Comparison of ENCODE assay signal across 9 cellular contexts in the genomic region with DNA sequence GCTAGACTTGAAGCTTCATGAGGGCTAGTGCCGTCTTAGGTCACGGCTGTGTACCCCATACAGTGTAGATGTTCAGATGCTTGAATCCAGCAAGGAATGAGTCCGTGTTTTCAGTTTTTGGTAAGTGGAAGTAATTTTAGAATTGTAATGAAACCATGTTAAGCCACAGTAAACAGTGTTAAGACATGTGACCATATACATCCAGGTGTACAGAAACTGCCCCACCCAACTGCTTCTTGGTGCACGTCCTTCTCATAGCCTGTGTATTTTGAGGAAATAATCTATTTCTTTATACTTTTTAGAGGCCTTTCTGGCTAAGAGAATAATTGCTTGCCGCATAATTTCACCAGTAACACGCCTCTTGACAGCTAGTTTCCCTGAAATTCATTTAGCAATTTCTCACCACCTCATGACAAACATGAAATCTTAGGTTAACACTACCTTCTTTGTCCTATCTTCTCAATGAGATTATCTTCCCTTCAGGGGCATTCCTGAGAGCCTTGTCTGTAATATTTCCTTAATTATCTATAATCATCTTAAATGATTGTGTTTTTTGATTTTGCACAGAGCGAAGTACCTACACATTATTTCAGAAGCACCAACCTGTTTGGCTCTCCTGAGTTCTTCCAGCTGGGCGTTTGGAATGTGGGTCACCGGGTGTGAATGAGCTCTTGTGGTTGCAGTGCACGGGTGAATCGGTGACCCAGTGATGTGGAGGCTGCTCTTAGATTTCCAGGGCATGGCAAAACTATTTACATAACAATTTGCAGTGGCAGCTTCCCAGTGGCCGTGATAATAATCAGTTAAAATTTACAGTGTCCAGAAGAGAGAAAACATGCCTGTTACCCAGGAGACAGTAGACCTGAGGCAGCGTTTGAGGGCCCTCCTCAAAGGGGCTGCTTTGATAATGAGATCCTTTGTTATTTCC. TPM values are rescaled to one million over a fixed set of nuclear protein-coding genes. Genes with fewer than 3 reads are reported as not detected.
DNase-seq lines count a peak whose midpoint lies in the region; ATAC-seq and TF ChIP-seq lines count a peak whose summit lies in the region.
"Had no signal": no experiment of that assay in that cellular context is flagged by ENCODE, and none has a peak within 500 bp of the region (broad histone marks: within the 10 kb centered on the region; RNA-seq: fewer than 3 reads in every experiment).

No MANE protein-coding gene starts in this region.

- H3K27me3 Mint-ChIP-seq in endodermal cell (ENCODE audit: insufficient read depth), result no peaks in the 10 kb centered on the region

- H3K27ac Mint-ChIP-seq in endodermal cell, result peak overlapping the region; percentile 80

- no peaks in the 10 kb centered on the region for H3K9me3 Mint-ChIP-seq in endodermal cell

- H3K4me1 Mint-ChIP-seq in endodermal cell, result peaks cover 32% of the 10 kb centered on the region

- no peak overlapping the region for H3K4me3 Mint-ChIP-seq in endodermal cell

- peak; percentile 14 to 56 for DNase-seq in NCI-H187 (lab: John Stamatoyannopoulos, UW)
- no peak for DNase-seq in endodermal cell
- peak; percentile 43 for DNase-seq in sciatic nerve (ENCODE audit: low spot score)
- no peak for DNase-seq in AG08396 (ENCODE audit: low spot score)
- DNase-seq: activated CD4-positive, CD25-positive, alpha-beta regulatory T cell; NCI-H1694 had no signal

- H3K36me3 Mint-ChIP-seq in endodermal cell (ENCODE audit: low read depth), result peaks cover 32% of the 10 kb centered on the region

- H3K4me1 ChIP-seq in endodermal cell (ENCODE audit: control insufficient read depth, insufficient read depth, low read length), result peaks cover 10% of the 10 kb centered on the region

- 89 to 93% methylated on average over 10 to 13 of the region's 13 CpGs for WGBS in endodermal cell (ENCODE audit: insufficient coverage in 1 of 2, insufficient read length in 1 of 2), 2 experiments

- H3K36me3 ChIP-seq in endodermal cell (ENCODE audit: control insufficient read depth, insufficient read depth, low read length), result peaks cover 39% of the 10 kb centered on the region

- ATAC-seq in GM21447 (IDR thresholded peaks at IDR 0.05; ENCODE audit: unreplicated experiment) (peak; percentile 56), sciatic nerve (no peak), GM18858 (IDR thresholded peaks at IDR 0.05; ENCODE audit: unreplicated experiment) (no peak), GM19455 (IDR thresholded peaks at IDR 0.05; ENCODE audit: unreplicated experiment) (no peak)

- TF ChIP-seq CTCF in endodermal cell (conservative IDR thresholded peaks at IDR 0.05), result no peak

- H3K4me3 ChIP-seq in endodermal cell (ENCODE audit: low read length), result no peak overlapping the region

- intact Hi-C loops in sciatic nerve (cut with DNase I), result no loop called here

- H3K9me3 ChIP-seq in endodermal cell (ENCODE audit: control insufficient read depth, low read length), result no peaks in the 10 kb centered on the region

- H3K9ac ChIP-seq in endodermal cell (ENCODE audit: extremely low read depth, low read length, poor library complexity, severe bottlenecking), result no peak overlapping the region

- peak overlapping the region; percentile 29 for H3K27ac ChIP-seq in endodermal cell (ENCODE audit: low read depth, low read length)

- H3K27me3 ChIP-seq in endodermal cell (ENCODE audit: control insufficient read depth, insufficient read depth, low read length, poor library complexity, severe bottlenecking), result no peaks in the 10 kb centered on the region

RNA-seq across cellular contexts. Expression of a gene that starts 50.2 kb away (rescaled TPM):
- total RNA-seq in endodermal cell (10 to 100 TPM; 17.3 to 17.5 TPM), sciatic nerve (14.8 TPM)
- polyA plus RNA-seq in endodermal cell (2013, experiment 1 of 2), result 11.6 TPM
- polyA plus RNA-seq in endodermal cell (2013, experiment 2 of 2), result 10.6 TPM

Comparison
In these comparisons a context has a peak if more than half of its experiments do, and no peak if none do; other contexts are left out.
1. DNase-seq: peak in NCI-H187 (2 of 2) and sciatic nerve (single experiment); none in endodermal cell (single experiment) and AG08396 (single experiment).